ENCODE assay signal across 13 cellular contexts in genomic region chr14:74141703-74142102, GRCh38. TPM values are rescaled to one million over a fixed set of nuclear protein-coding genes. Genes with fewer than 3 reads are reported as not detected.
DNase-seq lines count a peak whose midpoint lies in the region; ATAC-seq and TF ChIP-seq lines count a peak whose summit lies in the region.
"Had no signal": no experiment of that assay in that cellular context is flagged by ENCODE, and none has a peak within 500 bp of the region (broad histone marks: within the 10 kb centered on the region; RNA-seq: fewer than 3 reads in every experiment).

No MANE protein-coding gene starts in this region.

- H3K9me3 Mint-ChIP-seq in natural killer cell, result no peaks in the 10 kb centered on the region
- no peaks in the 10 kb centered on the region for H3K9me3 Mint-ChIP-seq in osteocyte (ENCODE audit: unreplicated experiment)
- H3K9me3 Mint-ChIP-seq: CD4-positive, alpha-beta memory T cell had no signal

- no peaks in the 10 kb centered on the region for H3K79me2 ChIP-seq in Karpas-422 (ENCODE audit: low read length)

- 25% methylated on average over 3 of the region's 3 CpGs for WGBS in right lobe of liver (ENCODE audit: insufficient coverage, low coverage, low lambda C conversion rate, missing lambda C conversion rate)
- 54% methylated on average over 3 of the region's 3 CpGs for WGBS in suprapubic skin

- H2AFZ ChIP-seq in Karpas-422 (ENCODE audit: low read length), result no peak overlapping the region

- H3K9me2 ChIP-seq in Karpas-422 (replicated peaks; ENCODE audit: insufficient read depth, low read length), result no peaks in the 10 kb centered on the region

- peaks cover 34% of the 10 kb centered on the region for H3K4me1 ChIP-seq in Karpas-422 (ENCODE audit: low read length)
- peaks cover 0 to 51% (median 17%) of the 10 kb centered on the region in 4 donors for H3K4me1 ChIP-seq in right lobe of liver
- peaks cover 13% of the 10 kb centered on the region for H3K4me1 ChIP-seq in suprapubic skin

- no peaks in the 10 kb centered on the region for H3K9me3 ChIP-seq in Karpas-422 (ENCODE audit: low read length)
- H3K9me3 ChIP-seq in right lobe of liver, result no peaks in the 10 kb centered on the region
- no peaks in the 10 kb centered on the region for H3K9me3 ChIP-seq in suprapubic skin
- H3K9me3 ChIP-seq: ovary had no signal

- H3K4me3 ChIP-seq in Karpas-422 (ENCODE audit: low read length) (no peak overlapping the region), right lobe of liver (no peak overlapping the region), suprapubic skin (no peak overlapping the region)
- H3K4me3 ChIP-seq: ovary had no signal

- no peak for TF ChIP-seq EP300 in suprapubic skin (IDR thresholded peaks at IDR 0.05)

- H3K36me3 ChIP-seq in Karpas-422 (ENCODE audit: insufficient read depth, low read length) (no peaks in the 10 kb centered on the region), right lobe of liver (no peaks in the 10 kb centered on the region), suprapubic skin (no peaks in the 10 kb centered on the region)
- H3K36me3 ChIP-seq: ovary had no signal

- no peak for TF ChIP-seq CTCF in right lobe of liver (IDR thresholded peaks at IDR 0.05)
- no peak for TF ChIP-seq CTCF in suprapubic skin (IDR thresholded peaks at IDR 0.05)
- no peak for TF ChIP-seq CTCF in natural killer cell (IDR thresholded peaks at IDR 0.05)
- TF ChIP-seq CTCF in osteocyte (IDR thresholded peaks at IDR 0.05), result no peak

- peak overlapping the region; percentile 66 for H3K4me2 ChIP-seq in Karpas-422 (ENCODE audit: low read depth, low read length, poor library complexity, severe bottlenecking)

- no peak overlapping the region for H3K9ac ChIP-seq in Karpas-422 (ENCODE audit: low read length)

- intact Hi-C loops in right lobe of liver (cut with DNase I), result no loop called here
- intact Hi-C loops in natural killer cell (cut with micrococcal nuclease), result no loop called here

- peak; percentile 54 to 74 (median 62) for ATAC-seq in right lobe of liver
- no peak for ATAC-seq in natural killer cell

- H3K27ac Mint-ChIP-seq in natural killer cell (no peak overlapping the region), osteocyte (ENCODE audit: unreplicated experiment) (no peak overlapping the region)
- H3K27ac Mint-ChIP-seq: activated naive CD8-positive, alpha-beta T cell; CD4-positive, alpha-beta memory T cell had no signal

- TF ChIP-seq POLR2A in right lobe of liver (IDR thresholded peaks at IDR 0.05), result no peak
- no peak for TF ChIP-seq POLR2A in suprapubic skin (IDR thresholded peaks at IDR 0.05)

- H3K4me3 Mint-ChIP-seq in natural killer cell (no peak overlapping the region), osteocyte (ENCODE audit: unreplicated experiment) (no peak overlapping the region)
- H3K4me3 Mint-ChIP-seq: activated naive CD8-positive, alpha-beta T cell; CD4-positive, alpha-beta memory T cell had no signal

- DNase-seq in Karpas-422 (no peak), fibroblast of gingiva (ENCODE audit: low read depth) (peak; percentile 49), right lobe of liver (peak in 1 of 3 donors; percentile 53), suprapubic skin (ENCODE audit: low spot score in 2 of 2) (no peak), natural killer cell (no peak), NCI-H748 (lab: John Stamatoyannopoulos, UW; ENCODE audit: unreplicated experiment) (no peak), osteocyte (ENCODE audit: extremely low spot score, unreplicated experiment) (no peak)
- DNase-seq: activated CD4-positive, alpha-beta T cell treated with anti-CD3 and anti-CD28 coated beads for 48 hours; activated T-cell treated with anti-CD3 and anti-CD28 coated beads for 4 hours; CD4-positive, alpha-beta memory T cell; ovary; SHP77 had no signal

- H3K36me3 Mint-ChIP-seq in natural killer cell, result no peaks in the 10 kb centered on the region
- peaks cover 16% of the 10 kb centered on the region for H3K36me3 Mint-ChIP-seq in osteocyte (ENCODE audit: unreplicated experiment)

- H4K20me1 ChIP-seq in Karpas-422 (ENCODE audit: insufficient read depth, low read depth, low read length), result peaks cover 42% of the 10 kb centered on the region

- no peaks in the 10 kb centered on the region for H3K27me3 Mint-ChIP-seq in natural killer cell (ENCODE audit: low read depth in 2 of 2)
- H3K27me3 Mint-ChIP-seq in osteocyte (ENCODE audit: unreplicated experiment), result no peaks in the 10 kb centered on the region
- H3K27me3 Mint-ChIP-seq: activated naive CD8-positive, alpha-beta T cell; CD4-positive, alpha-beta memory T cell had no signal

- H3K27ac ChIP-seq in Karpas-422 (ENCODE audit: low read length), result no peak overlapping the region
- H3K27ac ChIP-seq in right lobe of liver, result peak overlapping the region; percentile 29 to 91 (median 80)
- H3K27ac ChIP-seq in suprapubic skin, result peak overlapping the region; percentile 22
- H3K27ac ChIP-seq: ovary had no signal

- no peaks in the 10 kb centered on the region for H3K27me3 ChIP-seq in Karpas-422 (ENCODE audit: low read length)
- no peaks in the 10 kb centered on the region for H3K27me3 ChIP-seq in right lobe of liver
- H3K27me3 ChIP-seq in suprapubic skin, result no peaks in the 10 kb centered on the region
- H3K27me3 ChIP-seq: ovary had no signal

- H3K4me1 Mint-ChIP-seq in natural killer cell (peaks cover 20 to 31% of the 10 kb centered on the region in 2 donors), osteocyte (ENCODE audit: unreplicated experiment) (peaks cover 2% of the 10 kb centered on the region)

RNA-seq across cellular contexts. Expression of gene LIN52, which starts 56.9 kb away (rescaled TPM):
- total RNA-seq in Karpas-422 (2014; rRNA removed; shearing (Covaris generic); ENCODE audit: low replicate concordance), result 17.1 and 34.0 TPM in 2 replicates
- 10 to 100 TPM in 1 of 6 experiments, 1 to 10 TPM in 5; 2.3 to 59.5 (median 4.8) TPM for total RNA-seq in right lobe of liver
- 1 to 10 TPM; 3.9 to 7.4 (median 5.2) TPM for total RNA-seq in suprapubic skin
- 10 to 100 TPM; 10.6 to 15.0 (median 12.8) TPM for total RNA-seq in natural killer cell
- total RNA-seq in osteocyte, result 9.0 and 10.4 TPM in 2 replicates

RNA-seq across cellular contexts. Expression of gene ALDH6A1, which starts 57.5 kb away (rescaled TPM):
- total RNA-seq in Karpas-422 (2014; rRNA removed; shearing (Covaris generic); ENCODE audit: low replicate concordance), result 24.2 and 43.0 TPM in 2 replicates
- total RNA-seq in right lobe of liver, result 100 to 1,000 TPM in 5 of 6 experiments, 10 to 100 TPM in 1; 99.1 to 449 (median 221) TPM
- total RNA-seq in suprapubic skin, result 10 to 100 TPM; 14.7 to 25.7 (median 22.0) TPM
- 1 to 10 TPM; 8.5 to 9.6 (median 9.5) TPM for total RNA-seq in natural killer cell
- total RNA-seq in osteocyte, result 25.6 and 25.7 TPM in 2 replicates

Comparison
In these comparisons a context has a peak if more than half of its experiments do, and no peak if none do; other contexts are left out.
1. ATAC-seq: peak in right lobe of liver (4 of 4); none in natural killer cell (0 of 3).